In genomic region chr11:72953631-72954030, GRCh38 we compare ENCODE assay signal across 15 cellular contexts.
DNase-seq lines count a peak whose midpoint lies in the region; ATAC-seq and TF ChIP-seq lines count a peak whose summit lies in the region.
"Had no signal": no experiment of that assay in that cellular context is flagged by ENCODE, and none has a peak within 500 bp of the region (broad histone marks: within the 10 kb centered on the region; RNA-seq: fewer than 3 reads in every experiment).

No MANE protein-coding gene starts in this region.

- H3K27me3 ChIP-seq in psoas muscle (ENCODE audit: insufficient read depth in 3 of 3, low read length in 2 of 3) = no peaks in the 10 kb centered on the region
- H3K27me3 ChIP-seq: BLaER1 treated with 17β-estradiol and CSF1 and Interleukin-3, amounts not matched to agents 10 nM and 100 nM had no signal

- no peaks in the 10 kb centered on the region for H3K27me3 Mint-ChIP-seq in activated CD4-positive, alpha-beta T cell treated with anti-CD3 and anti-CD28 coated beads for 36 hours
- H3K27me3 Mint-ChIP-seq in memory B cell = no peaks in the 10 kb centered on the region
- H3K27me3 Mint-ChIP-seq: CD4-positive, CD25-positive, alpha-beta regulatory T cell had no signal

- H3K27ac Mint-ChIP-seq in activated CD4-positive, alpha-beta T cell treated with anti-CD3 and anti-CD28 coated beads for 36 hours = peak overlapping the region; percentile 3
- peak overlapping the region; percentile 84 for H3K27ac Mint-ChIP-seq in memory B cell

- H3K9me3 ChIP-seq in psoas muscle = no peaks in the 10 kb centered on the region

- no peak for DNase-seq in activated CD4-positive, alpha-beta T cell treated with anti-CD3 and anti-CD28 coated beads for 36 hours
- no peak for DNase-seq in activated CD4-positive, alpha-beta T cell treated with anti-CD3 and anti-CD28 coated beads, Interleukin-2, amount 50 U/mL, for 48 hours
- DNase-seq in memory B cell (ENCODE audit: low spot score in 2 of 2) = no peak
- no peak for DNase-seq in psoas muscle
- no peak for DNase-seq in middle frontal gyrus (ENCODE audit: extremely low spot score, low spot score)
- DNase-seq: 8988T; AML-193; Calu3; CD4-positive, CD25-positive, alpha-beta regulatory T cell; DMS 273 treated with DMSO at 0.1 percent for 48 hours; GM23248 had no signal

- WGBS in psoas muscle, 3 donors = 64 to 89% (median 74%) methylated on average over 2 of the region's 2 CpGs

- no peak for TF ChIP-seq CTCF in psoas muscle (IDR thresholded peaks at IDR 0.05)

- H3K4me3 Mint-ChIP-seq in activated CD4-positive, alpha-beta T cell treated with anti-CD3 and anti-CD28 coated beads for 36 hours = no peak overlapping the region
- H3K4me3 Mint-ChIP-seq in memory B cell = no peak overlapping the region
- H3K4me3 Mint-ChIP-seq: CD4-positive, CD25-positive, alpha-beta regulatory T cell had no signal

- peaks cover 5% of the 10 kb centered on the region for H3K4me1 Mint-ChIP-seq in activated CD4-positive, alpha-beta T cell treated with anti-CD3 and anti-CD28 coated beads for 36 hours
- peaks cover 44% of the 10 kb centered on the region for H3K4me1 Mint-ChIP-seq in memory B cell

- no peaks in the 10 kb centered on the region for H3K36me3 ChIP-seq in psoas muscle (ENCODE audit: insufficient read depth in 1 of 2, low read depth in 1 of 2)

- H3K36me3 Mint-ChIP-seq in activated CD4-positive, alpha-beta T cell treated with anti-CD3 and anti-CD28 coated beads for 36 hours (ENCODE audit: low read depth) = peaks cover 10% of the 10 kb centered on the region
- H3K36me3 Mint-ChIP-seq in memory B cell = peaks cover 42% of the 10 kb centered on the region

- POLR2A ChIA-PET in activated CD4-positive, alpha-beta T cell treated with anti-CD3 and anti-CD28 coated beads for 36 hours (lab: Charles Lee) = interaction anchor here (0.7 kb wide), 1 partner anchor 192 kb away, joined by 3 read pairs; no protein-coding TSS in a partner anchor

- H3K4me3 ChIP-seq in psoas muscle = no peak overlapping the region
- H3K4me3 ChIP-seq: BLaER1 treated with 17β-estradiol and CSF1 and Interleukin-3, amounts not matched to agents 10 nM and 100 nM; GM23248 had no signal

- CTCF ChIA-PET in activated CD4-positive, alpha-beta T cell treated with anti-CD3 and anti-CD28 coated beads for 36 hours (lab: Charles Lee) = interaction anchor here (0.7 kb wide), 1 partner anchor 1293 kb away, joined by 3 read pairs; no protein-coding TSS in a partner anchor

- no peak for ATAC-seq in activated CD4-positive, alpha-beta T cell treated with anti-CD3 and anti-CD28 coated beads for 36 hours
- ATAC-seq in memory B cell (ENCODE audit: low read depth) = no peak
- peak in 3 of 4 donors; percentile 48 to 59 (median 57) for ATAC-seq in psoas muscle
- ATAC-seq in HG03095 (IDR thresholded peaks at IDR 0.05; ENCODE audit: unreplicated experiment) = no peak
- ATAC-seq in HG03175 (IDR thresholded peaks at IDR 0.05; ENCODE audit: unreplicated experiment) = no peak
- ATAC-seq: HCT116 had no signal

- peaks cover 19% of the 10 kb centered on the region for H3K4me1 ChIP-seq in psoas muscle

- no peak overlapping the region for H3K27ac ChIP-seq in psoas muscle
- H3K27ac ChIP-seq: BLaER1 treated with 17β-estradiol and CSF1 and Interleukin-3, amounts not matched to agents 10 nM and 100 nM; GM23248 had no signal

- H3K9me3 Mint-ChIP-seq in activated CD4-positive, alpha-beta T cell treated with anti-CD3 and anti-CD28 coated beads for 36 hours (ENCODE audit: low read depth) = no peaks in the 10 kb centered on the region
- H3K9me3 Mint-ChIP-seq in memory B cell = peaks cover 3% of the 10 kb centered on the region

- intact Hi-C loops in activated CD4-positive, alpha-beta T cell treated with anti-CD3 and anti-CD28 coated beads for 36 hours (cut with DNase I, micrococcal nuclease) = no loop called here
- intact Hi-C loops in psoas muscle (cut with DNase I) = no loop called here

Comparison
In these comparisons a context has a peak if more than half of its experiments do, and no peak if none do; other contexts are left out.
1. ATAC-seq: peak in psoas muscle (3 of 4); none in activated CD4-positive, alpha-beta T cell treated with anti-CD3 and anti-CD28 coated beads for 36 hours (single experiment), memory B cell (single experiment), HG03095 (single experiment) and HG03175 (single experiment).